Comparison of ENCODE assay signal across 1 cellular context in genomic region chr7:16644624-16644986, GRCh38.
TF ChIP-seq lines count a peak whose summit lies in the region.

No MANE protein-coding gene starts in this region.

TF ChIP-seq in K562, 482 proteins besides CTCF, POLR2A, EP300 and RAD21 (continued from another document and continues in another):
- TF ChIP-seq ZBTB40 (IDR thresholded peaks at IDR 0.05): no peak
- no peak for TF ChIP-seq ZBTB40 (CRISPR knock-in tag; IDR thresholded peaks at IDR 0.05)
- no peak; the same call in 1 of the 2 replicates for TF ChIP-seq ZBTB7A (IDR thresholded peaks at IDR 0.05; ENCODE audit: borderline replicate concordance, control insufficient read depth, low read depth, low read length)
- no peak for TF ChIP-seq HES1 (IDR thresholded peaks at IDR 0.05; ENCODE audit: low read depth)
- TF ChIP-seq CREB1 (IDR thresholded peaks at IDR 0.05): 0 out of 2 replicates have a peak, but pooled peaks have one; percentile 21
- peak; percentile 18; the same call in 1 of the 2 replicates for TF ChIP-seq CREB1 (CRISPR knock-in tag; IDR thresholded peaks at IDR 0.05)
- no peak for TF ChIP-seq HNRNPK (IDR thresholded peaks at IDR 0.05; ENCODE audit: low read depth, low read length, poor library complexity, severe bottlenecking)
- no peak for TF ChIP-seq ZNF408 (CRISPR knock-in tag; IDR thresholded peaks at IDR 0.05; ENCODE audit: low read depth)
- TF ChIP-seq EP400 (IDR thresholded peaks at IDR 0.05): peak; percentile 83
- TF ChIP-seq ZNF140 (CRISPR knock-in tag; IDR thresholded peaks at IDR 0.05): no peak
- no peak for TF ChIP-seq U2AF1 (optimal IDR thresholded peaks at IDR 0.05; ENCODE audit: low read depth, low read length)
- TF ChIP-seq MEF2A (IDR thresholded peaks at IDR 0.05; ENCODE audit: control insufficient read depth, low read depth, low read length): no peak
- peak; percentile 79 for TF ChIP-seq PRDM10 (IDR thresholded peaks at IDR 0.05; ENCODE audit: partially characterized antibody)
- TF ChIP-seq ZNF347 (CRISPR knock-in tag; IDR thresholded peaks at IDR 0.05; ENCODE audit: low read depth): no peak
- TF ChIP-seq ZNF165 (CRISPR knock-in tag; IDR thresholded peaks at IDR 0.05; ENCODE audit: borderline replicate concordance): no peak
- TF ChIP-seq FOXK2 (conservative IDR thresholded peaks at IDR 0.05 in 1 of 2, IDR thresholded peaks at IDR 0.05 in 1 of 2; ENCODE audit: low read depth in 2 of 2): 0 out of 4 replicates have a peak, but pooled peaks of 1 of the 2 experiments have one; percentile 20
- TF ChIP-seq ARHGAP35 (IDR thresholded peaks at IDR 0.05; ENCODE audit: partially characterized antibody): no peak
- no peak for TF ChIP-seq PBX2 (CRISPR knock-in tag; IDR thresholded peaks at IDR 0.05; ENCODE audit: low read depth)
- no peak for TF ChIP-seq PBX2 (tag; conservative IDR thresholded peaks at IDR 0.05; ENCODE audit: low read depth)
- no peak for TF ChIP-seq GABPB2 (CRISPR knock-in tag; conservative IDR thresholded peaks at IDR 0.05)
- TF ChIP-seq ATF1 (CRISPR knock-in tag; IDR thresholded peaks at IDR 0.05): no peak
- peak; percentile 59; the same call in 1 of the 2 replicates for TF ChIP-seq ATF1 (tag; IDR thresholded peaks at IDR 0.05)
- TF ChIP-seq RBM15 (IDR thresholded peaks at IDR 0.05; ENCODE audit: insufficient read depth, low read length): no peak
- no peak for TF ChIP-seq ETV6 (IDR thresholded peaks at IDR 0.05; ENCODE audit: borderline replicate concordance in 1 of 2, low read depth in 2 of 2, low read length in 1 of 2)
- no peak for TF ChIP-seq ETV6 (CRISPR knock-in tag; IDR thresholded peaks at IDR 0.05; ENCODE audit: borderline replicate concordance)
- no peak for TF ChIP-seq ELK3 (CRISPR knock-in tag; IDR thresholded peaks at IDR 0.05)
- TF ChIP-seq ZBTB11 (CRISPR knock-in tag; IDR thresholded peaks at IDR 0.05): 0 out of 6 replicates have a peak, but pooled peaks of 1 of the 3 experiments have one; percentile 16
- no peak for TF ChIP-seq CEBPG (CRISPR knock-in tag; IDR thresholded peaks at IDR 0.05)
- TF ChIP-seq CEBPG (tag; conservative IDR thresholded peaks at IDR 0.05 in 1 of 2, IDR thresholded peaks at IDR 0.05 in 1 of 2): no peak
- TF ChIP-seq MLX (CRISPR knock-in tag; conservative IDR thresholded peaks at IDR 0.05): no peak
- peak; percentile 45 to 63 for TF ChIP-seq MAZ (CRISPR knock-in tag; conservative IDR thresholded peaks at IDR 0.05 in 1 of 2, IDR thresholded peaks at IDR 0.05 in 1 of 2)
- no peak for TF ChIP-seq RBM39 (optimal IDR thresholded peaks at IDR 0.05; ENCODE audit: low read depth, low read length)
- TF ChIP-seq, protein P1, sequence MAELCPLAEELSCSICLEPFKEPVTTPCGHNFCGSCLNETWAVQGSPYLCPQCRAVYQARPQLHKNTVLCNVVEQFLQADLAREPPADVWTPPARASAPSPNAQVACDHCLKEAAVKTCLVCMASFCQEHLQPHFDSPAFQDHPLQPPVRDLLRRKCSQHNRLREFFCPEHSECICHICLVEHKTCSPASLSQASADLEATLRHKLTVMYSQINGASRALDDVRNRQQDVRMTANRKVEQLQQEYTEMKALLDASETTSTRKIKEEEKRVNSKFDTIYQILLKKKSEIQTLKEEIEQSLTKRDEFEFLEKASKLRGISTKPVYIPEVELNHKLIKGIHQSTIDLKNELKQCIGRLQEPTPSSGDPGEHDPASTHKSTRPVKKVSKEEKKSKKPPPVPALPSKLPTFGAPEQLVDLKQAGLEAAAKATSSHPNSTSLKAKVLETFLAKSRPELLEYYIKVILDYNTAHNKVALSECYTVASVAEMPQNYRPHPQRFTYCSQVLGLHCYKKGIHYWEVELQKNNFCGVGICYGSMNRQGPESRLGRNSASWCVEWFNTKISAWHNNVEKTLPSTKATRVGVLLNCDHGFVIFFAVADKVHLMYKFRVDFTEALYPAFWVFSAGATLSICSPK (IDR thresholded peaks at IDR 0.05; ENCODE audit: borderline replicate concordance): no peak
- no peak for TF ChIP-seq RBM34 (IDR thresholded peaks at IDR 0.05; ENCODE audit: borderline replicate concordance, insufficient read depth, low read length)
- no peak for TF ChIP-seq SLC30A9 (CRISPR knock-in tag; IDR thresholded peaks at IDR 0.05)
